In genomic region chr5:41415242-41415641, GRCh38 we compare ENCODE assay signal across 14 cellular contexts.
"Had no signal": no experiment of that assay in that cellular context is flagged by ENCODE, and none has a peak within 500 bp of the region (broad histone marks: within the 10 kb centered on the region; RNA-seq: fewer than 3 reads in every experiment).

No MANE protein-coding gene starts in this region.

- DNase-seq: activated B cell treated with CpG ODN at 0.5 μM for 24 hours; activated CD4-positive, alpha-beta T cell treated with anti-CD3 and anti-CD28 coated beads, Interleukin-2, amount 10 ng/mL, durations not matched to agents 24 days and 14 days; activated naive CD4-positive, alpha-beta T cell treated with anti-CD3 and anti-CD28 coated beads, Interleukin-2, amount 50 U/mL, for 16 hours; erythroblast; immature natural killer cell; left colon; natural killer cell; nucleus accumbens; retina; stimulated activated naive B cell treated with anti-CD40 and anti-IgM and Interleukin-4, amounts not matched to agents 10 μg/mL and 1 μg/mL and 100 μg/mL, for 72 hours; T-helper 17 cell; transverse colon had no signal

- ATAC-seq: left colon; natural killer cell; stimulated activated naive B cell treated with anti-CD40 and anti-IgM and Interleukin-4, amounts not matched to agents 10 μg/mL and 1 μg/mL and 100 μg/mL, for 72 hours; T-helper 17 cell had no signal

- H3K4me3 Mint-ChIP-seq: activated B cell treated with CpG ODN at 0.5 μM for 24 hours; activated CD4-positive, alpha-beta T cell treated with anti-CD3 and anti-CD28 coated beads, Interleukin-2, amount 10 ng/mL, durations not matched to agents 24 days and 14 days; central memory CD8-positive, alpha-beta T cell; immature natural killer cell; natural killer cell; stimulated activated naive B cell treated with anti-CD40 and anti-IgM and Interleukin-4, amounts not matched to agents 10 μg/mL and 1 μg/mL and 100 μg/mL, for 72 hours; T-helper 17 cell had no signal

- H3K27ac ChIP-seq: adrenal gland, transverse colon had no signal

- H3K27me3 Mint-ChIP-seq: activated B cell treated with CpG ODN at 0.5 μM for 24 hours; activated CD4-positive, alpha-beta T cell treated with anti-CD3 and anti-CD28 coated beads, Interleukin-2, amount 10 ng/mL, durations not matched to agents 24 days and 14 days; central memory CD8-positive, alpha-beta T cell; stimulated activated naive B cell treated with anti-CD40 and anti-IgM and Interleukin-4, amounts not matched to agents 10 μg/mL and 1 μg/mL and 100 μg/mL, for 72 hours; T-helper 17 cell had no signal

- H3K27me3 ChIP-seq: adrenal gland, transverse colon had no signal

- H3K4me3 ChIP-seq: adrenal gland, transverse colon had no signal

- H3K27ac Mint-ChIP-seq: activated B cell treated with CpG ODN at 0.5 μM for 24 hours; activated CD4-positive, alpha-beta T cell treated with anti-CD3 and anti-CD28 coated beads, Interleukin-2, amount 10 ng/mL, durations not matched to agents 24 days and 14 days; immature natural killer cell; natural killer cell; stimulated activated naive B cell treated with anti-CD40 and anti-IgM and Interleukin-4, amounts not matched to agents 10 μg/mL and 1 μg/mL and 100 μg/mL, for 72 hours; T-helper 17 cell had no signal

- H3K9me3 ChIP-seq: adrenal gland, transverse colon had no signal

- H3K36me3 Mint-ChIP-seq: immature natural killer cell; natural killer cell; stimulated activated naive B cell treated with anti-CD40 and anti-IgM and Interleukin-4, amounts not matched to agents 10 μg/mL and 1 μg/mL and 100 μg/mL, for 72 hours had no signal

- H3K36me3 ChIP-seq: adrenal gland, transverse colon had no signal

- H3K4me1 Mint-ChIP-seq: activated B cell treated with CpG ODN at 0.5 μM for 24 hours; activated CD4-positive, alpha-beta T cell treated with anti-CD3 and anti-CD28 coated beads, Interleukin-2, amount 10 ng/mL, durations not matched to agents 24 days and 14 days; central memory CD8-positive, alpha-beta T cell; immature natural killer cell; natural killer cell; stimulated activated naive B cell treated with anti-CD40 and anti-IgM and Interleukin-4, amounts not matched to agents 10 μg/mL and 1 μg/mL and 100 μg/mL, for 72 hours; T-helper 17 cell had no signal

- H3K4me1 ChIP-seq: transverse colon had no signal

- H3K9me3 Mint-ChIP-seq: activated B cell treated with CpG ODN at 0.5 μM for 24 hours; activated CD4-positive, alpha-beta T cell treated with anti-CD3 and anti-CD28 coated beads, Interleukin-2, amount 10 ng/mL, durations not matched to agents 24 days and 14 days; central memory CD8-positive, alpha-beta T cell; stimulated activated naive B cell treated with anti-CD40 and anti-IgM and Interleukin-4, amounts not matched to agents 10 μg/mL and 1 μg/mL and 100 μg/mL, for 72 hours had no signal
